In genomic region chr12:98503343-98503592, GRCh38 we compare ENCODE assay signal across 1 cellular context.
TF ChIP-seq lines count a peak whose summit lies in the region.

No MANE protein-coding gene starts in this region.

TF ChIP-seq in K562, 482 proteins besides CTCF, POLR2A, EP300 and RAD21 (continued from another document):
- no peak for TF ChIP-seq RFX1 (IDR thresholded peaks at IDR 0.05)
- TF ChIP-seq, protein P1, sequence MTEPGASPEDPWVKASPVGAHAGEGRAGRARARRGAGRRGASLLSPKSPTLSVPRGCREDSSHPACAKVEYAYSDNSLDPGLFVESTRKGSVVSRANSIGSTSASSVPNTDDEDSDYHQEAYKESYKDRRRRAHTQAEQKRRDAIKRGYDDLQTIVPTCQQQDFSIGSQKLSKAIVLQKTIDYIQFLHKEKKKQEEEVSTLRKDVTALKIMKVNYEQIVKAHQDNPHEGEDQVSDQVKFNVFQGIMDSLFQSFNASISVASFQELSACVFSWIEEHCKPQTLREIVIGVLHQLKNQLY (CRISPR knock-in tag; conservative IDR thresholded peaks at IDR 0.05), result no peak
- 0 out of 2 replicates have a peak, but pooled peaks have one; percentile 4 for TF ChIP-seq ELF1 (tag; IDR thresholded peaks at IDR 0.05)
- TF ChIP-seq CREM (IDR thresholded peaks at IDR 0.05; ENCODE audit: low read depth), result peak; percentile 40; the same call in 1 of the 2 replicates
- no peak; the same call in 1 of the 2 replicates for TF ChIP-seq RAD51 (IDR thresholded peaks at IDR 0.05; ENCODE audit: borderline replicate concordance, low read depth)
- TF ChIP-seq, protein P2, sequence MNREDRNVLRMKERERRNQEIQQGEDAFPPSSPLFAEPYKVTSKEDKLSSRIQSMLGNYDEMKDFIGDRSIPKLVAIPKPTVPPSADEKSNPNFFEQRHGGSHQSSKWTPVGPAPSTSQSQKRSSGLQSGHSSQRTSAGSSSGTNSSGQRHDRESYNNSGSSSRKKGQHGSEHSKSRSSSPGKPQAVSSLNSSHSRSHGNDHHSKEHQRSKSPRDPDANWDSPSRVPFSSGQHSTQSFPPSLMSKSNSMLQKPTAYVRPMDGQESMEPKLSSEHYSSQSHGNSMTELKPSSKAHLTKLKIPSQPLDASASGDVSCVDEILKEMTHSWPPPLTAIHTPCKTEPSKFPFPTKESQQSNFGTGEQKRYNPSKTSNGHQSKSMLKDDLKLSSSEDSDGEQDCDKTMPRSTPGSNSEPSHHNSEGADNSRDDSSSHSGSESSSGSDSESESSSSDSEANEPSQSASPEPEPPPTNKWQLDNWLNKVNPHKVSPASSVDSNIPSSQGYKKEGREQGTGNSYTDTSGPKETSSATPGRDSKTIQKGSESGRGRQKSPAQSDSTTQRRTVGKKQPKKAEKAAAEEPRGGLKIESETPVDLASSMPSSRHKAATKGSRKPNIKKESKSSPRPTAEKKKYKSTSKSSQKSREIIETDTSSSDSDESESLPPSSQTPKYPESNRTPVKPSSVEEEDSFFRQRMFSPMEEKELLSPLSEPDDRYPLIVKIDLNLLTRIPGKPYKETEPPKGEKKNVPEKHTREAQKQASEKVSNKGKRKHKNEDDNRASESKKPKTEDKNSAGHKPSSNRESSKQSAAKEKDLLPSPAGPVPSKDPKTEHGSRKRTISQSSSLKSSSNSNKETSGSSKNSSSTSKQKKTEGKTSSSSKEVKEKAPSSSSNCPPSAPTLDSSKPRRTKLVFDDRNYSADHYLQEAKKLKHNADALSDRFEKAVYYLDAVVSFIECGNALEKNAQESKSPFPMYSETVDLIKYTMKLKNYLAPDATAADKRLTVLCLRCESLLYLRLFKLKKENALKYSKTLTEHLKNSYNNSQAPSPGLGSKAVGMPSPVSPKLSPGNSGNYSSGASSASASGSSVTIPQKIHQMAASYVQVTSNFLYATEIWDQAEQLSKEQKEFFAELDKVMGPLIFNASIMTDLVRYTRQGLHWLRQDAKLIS (CRISPR knock-in tag; IDR thresholded peaks at IDR 0.05), result peak; percentile 14; the same call in 1 of the 2 replicates
- TF ChIP-seq, protein P3, sequence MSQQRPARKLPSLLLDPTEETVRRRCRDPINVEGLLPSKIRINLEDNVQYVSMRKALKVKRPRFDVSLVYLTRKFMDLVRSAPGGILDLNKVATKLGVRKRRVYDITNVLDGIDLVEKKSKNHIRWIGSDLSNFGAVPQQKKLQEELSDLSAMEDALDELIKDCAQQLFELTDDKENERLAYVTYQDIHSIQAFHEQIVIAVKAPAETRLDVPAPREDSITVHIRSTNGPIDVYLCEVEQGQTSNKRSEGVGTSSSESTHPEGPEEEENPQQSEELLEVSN (IDR thresholded peaks at IDR 0.05; ENCODE audit: borderline replicate concordance in 1 of 2, extremely low read depth in 1 of 2, insufficient read depth in 1 of 2, insufficient read length in 1 of 2, low read depth in 1 of 2, low read length in 1 of 2, poor library complexity in 1 of 2, severe bottlenecking in 1 of 2), result peak in 1 of 2 experiments; percentile 36
- TF ChIP-seq KLF1 (tag; IDR thresholded peaks at IDR 0.05), result no peak
- peak; percentile 21; the same call in 1 of the 2 replicates for TF ChIP-seq MTA3 (IDR thresholded peaks at IDR 0.05; ENCODE audit: borderline replicate concordance)
- TF ChIP-seq ZNF445 (CRISPR knock-in tag; IDR thresholded peaks at IDR 0.05; ENCODE audit: low read depth), result no peak
- TF ChIP-seq NFYB (IDR thresholded peaks at IDR 0.05; ENCODE audit: extremely low read depth, insufficient read length), result no peak
- no peak for TF ChIP-seq SIX5 (IDR thresholded peaks at IDR 0.05; ENCODE audit: borderline replicate concordance in 1 of 2, insufficient read depth in 1 of 2, low read depth in 1 of 2, low read length in 2 of 2)
- no peak for TF ChIP-seq FUS (optimal IDR thresholded peaks at IDR 0.05; ENCODE audit: low read depth, low read length)
- peak; percentile 69; the same call in 1 of the 2 replicates for TF ChIP-seq KLF13 (tag; IDR thresholded peaks at IDR 0.05; ENCODE audit: borderline replicate concordance, low read depth)
- TF ChIP-seq SRSF3 (IDR thresholded peaks at IDR 0.05; ENCODE audit: insufficient read depth, low read length), result no peak
- no peak for TF ChIP-seq TEAD1 (CRISPR knock-in tag; IDR thresholded peaks at IDR 0.05)
- no peak for TF ChIP-seq TFAP4 (CRISPR knock-in tag; IDR thresholded peaks at IDR 0.05; ENCODE audit: borderline replicate concordance)
- TF ChIP-seq FOSL1 (tag; conservative IDR thresholded peaks at IDR 0.05), result no peak; the same call in 1 of the 2 replicates
- TF ChIP-seq ZBTB9 (CRISPR knock-in tag; IDR thresholded peaks at IDR 0.05), result no peak
- TF ChIP-seq ZFP1 (CRISPR knock-in tag; IDR thresholded peaks at IDR 0.05), result no peak
- no peak for TF ChIP-seq KLF10 (CRISPR knock-in tag; IDR thresholded peaks at IDR 0.05)
- no peak for TF ChIP-seq HDAC6 (IDR thresholded peaks at IDR 0.05; ENCODE audit: low read depth, low read length)
- TF ChIP-seq ELF4 (CRISPR knock-in tag; IDR thresholded peaks at IDR 0.05), result no peak
- TF ChIP-seq, protein P4, sequence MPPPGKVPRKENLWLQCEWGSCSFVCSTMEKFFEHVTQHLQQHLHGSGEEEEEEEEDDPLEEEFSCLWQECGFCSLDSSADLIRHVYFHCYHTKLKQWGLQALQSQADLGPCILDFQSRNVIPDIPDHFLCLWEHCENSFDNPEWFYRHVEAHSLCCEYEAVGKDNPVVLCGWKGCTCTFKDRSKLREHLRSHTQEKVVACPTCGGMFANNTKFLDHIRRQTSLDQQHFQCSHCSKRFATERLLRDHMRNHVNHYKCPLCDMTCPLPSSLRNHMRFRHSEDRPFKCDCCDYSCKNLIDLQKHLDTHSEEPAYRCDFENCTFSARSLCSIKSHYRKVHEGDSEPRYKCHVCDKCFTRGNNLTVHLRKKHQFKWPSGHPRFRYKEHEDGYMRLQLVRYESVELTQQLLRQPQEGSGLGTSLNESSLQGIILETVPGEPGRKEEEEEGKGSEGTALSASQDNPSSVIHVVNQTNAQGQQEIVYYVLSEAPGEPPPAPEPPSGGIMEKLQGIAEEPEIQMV (tag; conservative IDR thresholded peaks at IDR 0.05; ENCODE audit: low read depth), result no peak
- TF ChIP-seq ELK1 (CRISPR knock-in tag; IDR thresholded peaks at IDR 0.05), result no peak
- no peak for TF ChIP-seq RBM14 (IDR thresholded peaks at IDR 0.05; ENCODE audit: borderline replicate concordance, insufficient read depth, low read depth, low read length)
- TF ChIP-seq SMARCE1 (IDR thresholded peaks at IDR 0.05), result no peak
- no peak for TF ChIP-seq ZNF282 (CRISPR knock-in tag; IDR thresholded peaks at IDR 0.05)
- TF ChIP-seq, protein P5, sequence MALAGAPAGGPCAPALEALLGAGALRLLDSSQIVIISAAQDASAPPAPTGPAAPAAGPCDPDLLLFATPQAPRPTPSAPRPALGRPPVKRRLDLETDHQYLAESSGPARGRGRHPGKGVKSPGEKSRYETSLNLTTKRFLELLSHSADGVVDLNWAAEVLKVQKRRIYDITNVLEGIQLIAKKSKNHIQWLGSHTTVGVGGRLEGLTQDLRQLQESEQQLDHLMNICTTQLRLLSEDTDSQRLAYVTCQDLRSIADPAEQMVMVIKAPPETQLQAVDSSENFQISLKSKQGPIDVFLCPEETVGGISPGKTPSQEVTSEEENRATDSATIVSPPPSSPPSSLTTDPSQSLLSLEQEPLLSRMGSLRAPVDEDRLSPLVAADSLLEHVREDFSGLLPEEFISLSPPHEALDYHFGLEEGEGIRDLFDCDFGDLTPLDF (CRISPR knock-in tag; IDR thresholded peaks at IDR 0.05), result no peak
- no peak for TF ChIP-seq ZNF23 (CRISPR knock-in tag; IDR thresholded peaks at IDR 0.05)
- TF ChIP-seq PML (IDR thresholded peaks at IDR 0.05; ENCODE audit: low read length), result no peak
- TF ChIP-seq MBD2 (IDR thresholded peaks at IDR 0.05; ENCODE audit: borderline replicate concordance, low read depth), result no peak
- TF ChIP-seq ZNF551 (CRISPR knock-in tag; IDR thresholded peaks at IDR 0.05), result no peak
- TF ChIP-seq CC2D1A (IDR thresholded peaks at IDR 0.05), result no peak
- no peak for TF ChIP-seq PHF21A (IDR thresholded peaks at IDR 0.05; ENCODE audit: borderline replicate concordance, low read depth)
- TF ChIP-seq RBM34 (IDR thresholded peaks at IDR 0.05; ENCODE audit: borderline replicate concordance, insufficient read depth, low read length), result no peak
TF ChIP-seq in K562: peak in this region for 75.
